Comparison of ENCODE assay signal across 22 cellular contexts in genomic region chr14:93200553-93200952, GRCh38.
"Had no signal": no experiment of that assay in that cellular context is flagged by ENCODE, and none has a peak within 500 bp of the region (broad histone marks: within the 10 kb centered on the region; RNA-seq: fewer than 3 reads in every experiment).

No MANE protein-coding gene starts in this region.

- H3K4me1 ChIP-seq: SJCRH30 had no signal

- ATAC-seq: activated CD4-positive, alpha-beta T cell treated with anti-CD3 and anti-CD28 coated beads for 36 hours; activated CD8-positive, alpha-beta T cell treated with anti-CD3 and anti-CD28 coated beads for 36 hours; activated T-cell treated with anti-CD3 and anti-CD28 coated beads, Interleukin-2, amount 50 U/mL, for 72 hours had no signal

- DNase-seq: activated CD4-positive, alpha-beta T cell treated with anti-CD3 and anti-CD28 coated beads for 36 hours; activated CD8-positive, alpha-beta memory T cell treated with anti-CD3 and anti-CD28 coated beads, Interleukin-2, amount 50 U/mL, for 4 hours; activated CD8-positive, alpha-beta T cell treated with anti-CD3 and anti-CD28 coated beads for 36 hours; activated gamma-delta T cell treated with Interleukin-2 at 50 U/mL for 16 hours; activated naive CD4-positive, alpha-beta T cell treated with anti-CD3 and anti-CD28 coated beads, Interleukin-2, amount 10 ng/mL, durations not matched to agents 7 days and 5 days; activated naive CD8-positive, alpha-beta T cell treated with anti-CD3 and anti-CD28 coated beads for 36 hours; activated T-cell treated with anti-CD3 and anti-CD28 coated beads, Interleukin-2, amount 50 U/mL, for 72 hours; brain microvascular endothelial cell; MG63; NCI-H1048; NCI-H146; NCI-H187 treated with DMSO at 0.1 percent for 48 hours; NCI-H2081 treated with DMSO at 0.1 percent for 48 hours; NCI-H446; NCI-H524; Right ventricle myocardium superior; RPMI8226; SJCRH30; SK-N-SH; T-helper 1 cell; WERI-Rb-1 had no signal

- H3K4me3 ChIP-seq: MG63, SJCRH30 had no signal

- H3K27me3 ChIP-seq: brain microvascular endothelial cell, MG63, SJCRH30 had no signal

- H3K36me3 ChIP-seq: brain microvascular endothelial cell had no signal

- H3K4me2 ChIP-seq: KMS-11, SK-N-SH had no signal

- H3K9me3 ChIP-seq: MG63, SJCRH30, SK-N-SH had no signal

- H3K27ac ChIP-seq: brain microvascular endothelial cell, KMS-11, SJCRH30, WERI-Rb-1 had no signal

- H3K9ac ChIP-seq: KMS-11, SK-N-SH had no signal
